ENCODE assay signal across 8 cellular contexts in genomic region chr10:63268798-63269503, GRCh38.
DNase-seq lines count a peak whose midpoint lies in the region; ATAC-seq, FAIRE-seq and TF ChIP-seq lines count a peak whose summit lies in the region.

No MANE protein-coding gene starts in this region.

- H3K27me3 ChIP-seq in RWPE2 (ENCODE audit: insufficient read depth, poor library complexity, severe bottlenecking) (no peaks in the 10 kb centered on the region), neutrophil (no peaks in the 10 kb centered on the region)

- peak; percentile 88 for ATAC-seq in RWPE2 (ENCODE audit: low read depth)

- peak; percentile 6 for DNase-seq in GOT3 (lab: John Stamatoyannopoulos, UW)
- DNase-seq in LNCaP clone FGC (ENCODE audit: low read depth): peak; percentile 97
- DNase-seq in RWPE2 (ENCODE audit: low spot score): peak; percentile 78
- peak; percentile 16 to 53 (median 40) for DNase-seq in activated naive CD4-positive, alpha-beta T cell (lab: John Stamatoyannopoulos, UW)
- peak; percentile 13 to 46 for DNase-seq in frontal cortex (ENCODE audit: low spot score in 2 of 2)
- peak; percentile 90 for DNase-seq in superior temporal gyrus (ENCODE audit: extremely low spot score)

- H3K36me3 ChIP-seq in ES-I3 (ENCODE audit: insufficient read depth, low read length) (no peaks in the 10 kb centered on the region), RWPE2 (ENCODE audit: low read depth) (peaks cover 12% of the 10 kb centered on the region), neutrophil (no peaks in the 10 kb centered on the region)

- H3K27ac ChIP-seq in RWPE2 (ENCODE audit: poor library complexity, severe bottlenecking): peak overlapping the region; percentile 90
- peak overlapping the region; percentile 95 for H3K27ac ChIP-seq in neutrophil

- 0 out of 2 replicates have a peak, but pooled peaks have one; percentile 12 for TF ChIP-seq CTCF in LNCaP clone FGC (IDR thresholded peaks at IDR 0.05; ENCODE audit: control insufficient read depth, extremely low read depth, insufficient read depth)
- peak; percentile 21 for TF ChIP-seq CTCF in RWPE2 (IDR thresholded peaks at IDR 0.05; ENCODE audit: poor library complexity, severe bottlenecking)
- peak; percentile 82 for TF ChIP-seq CTCF in neutrophil (IDR thresholded peaks at IDR 0.05)

- H3K9me3 ChIP-seq in ES-I3 (ENCODE audit: control insufficient read depth, insufficient read depth, low read length) (no peaks in the 10 kb centered on the region), RWPE2 (ENCODE audit: severe bottlenecking) (no peaks in the 10 kb centered on the region), neutrophil (no peaks in the 10 kb centered on the region)

- H3K9ac ChIP-seq in ES-I3 (ENCODE audit: low read depth, low read length): peak overlapping the region; percentile 70

- H3K4me1 ChIP-seq in ES-I3 (ENCODE audit: insufficient read depth, low read length) (no peaks in the 10 kb centered on the region), RWPE2 (ENCODE audit: insufficient read depth, poor library complexity, severe bottlenecking) (peaks cover 35% of the 10 kb centered on the region), neutrophil (ENCODE audit: control insufficient read depth in 1 of 2, insufficient read depth in 1 of 2, low read depth in 1 of 2, low read length in 1 of 2) (peaks cover 34 to 38% of the 10 kb centered on the region in 2 experiments)

- FAIRE-seq in frontal cortex (lab: Jason Lieb, UNC): no peak

- H3K4me3 ChIP-seq in LNCaP clone FGC (ENCODE audit: low read depth, low read length) (peak overlapping the region; percentile 56), RWPE2 (ENCODE audit: severe bottlenecking) (peak overlapping the region; percentile 41), neutrophil (ENCODE audit: low read depth in 1 of 2, low read length in 1 of 2) (peak overlapping the region; percentile 81 to 87)

Comparison
In these comparisons a context has a peak if more than half of its experiments do, and no peak if none do; other contexts are left out.
1. Peak in every context shown above with its lines: DNase-seq, ATAC-seq, H3K4me3 ChIP-seq and H3K27ac ChIP-seq.
2. DNase-seq: peak in every context shown above with its lines; median percentile 97 in LNCaP clone FGC; 90 in superior temporal gyrus; 78 in RWPE2; 40 in activated naive CD4-positive, alpha-beta T cell; 30 in frontal cortex; 6 in GOT3.
3. CTCF ChIP-seq: peak in every context shown above with its lines; median percentile 82 in neutrophil; 21 in RWPE2; 12 in LNCaP clone FGC.